In genomic region chr17:2174471-2175293, GRCh38 we compare ENCODE assay signal across 1 cellular context.
A peak's percentile ranks its signal among the peaks of the same experiment; 100 is the strongest.
TF ChIP-seq lines count a peak whose summit lies in the region.

No MANE protein-coding gene starts in this region.

TF ChIP-seq in SK-N-SH, 30 proteins besides CTCF, POLR2A, EP300 and RAD21 (continued from another document):
- TF ChIP-seq, protein P1, sequence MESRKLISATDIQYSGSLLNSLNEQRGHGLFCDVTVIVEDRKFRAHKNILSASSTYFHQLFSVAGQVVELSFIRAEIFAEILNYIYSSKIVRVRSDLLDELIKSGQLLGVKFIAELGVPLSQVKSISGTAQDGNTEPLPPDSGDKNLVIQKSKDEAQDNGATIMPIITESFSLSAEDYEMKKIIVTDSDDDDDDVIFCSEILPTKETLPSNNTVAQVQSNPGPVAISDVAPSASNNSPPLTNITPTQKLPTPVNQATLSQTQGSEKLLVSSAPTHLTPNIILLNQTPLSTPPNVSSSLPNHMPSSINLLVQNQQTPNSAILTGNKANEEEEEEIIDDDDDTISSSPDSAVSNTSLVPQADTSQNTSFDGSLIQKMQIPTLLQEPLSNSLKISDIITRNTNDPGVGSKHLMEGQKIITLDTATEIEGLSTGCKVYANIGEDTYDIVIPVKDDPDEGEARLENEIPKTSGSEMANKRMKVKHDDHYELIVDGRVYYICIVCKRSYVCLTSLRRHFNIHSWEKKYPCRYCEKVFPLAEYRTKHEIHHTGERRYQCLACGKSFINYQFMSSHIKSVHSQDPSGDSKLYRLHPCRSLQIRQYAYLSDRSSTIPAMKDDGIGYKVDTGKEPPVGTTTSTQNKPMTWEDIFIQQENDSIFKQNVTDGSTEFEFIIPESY (IDR thresholded peaks at IDR 0.05; ENCODE audit: borderline replicate concordance, low read depth): no peak
- TF ChIP-seq NRF1 (IDR thresholded peaks at IDR 0.05; ENCODE audit: low read depth, low read length) (no peak), TCF12 (IDR thresholded peaks at IDR 0.05) (peak; percentile 4; the same call in 1 of the 2 replicates), FOXM1 (IDR thresholded peaks at IDR 0.05; ENCODE audit: low read depth) (no peak), RCOR1 (IDR thresholded peaks at IDR 0.05; ENCODE audit: low read length) (no peak), CHD2 (IDR thresholded peaks at IDR 0.05; ENCODE audit: low read length, partially characterized antibody) (no peak), RXRA (IDR thresholded peaks at IDR 0.05; ENCODE audit: borderline replicate concordance, low read depth) (peak; percentile 78; the same call in 1 of the 2 replicates), JUND (IDR thresholded peaks at IDR 0.05) (no peak), GATA2 (CRISPR knock-in tag; IDR thresholded peaks at IDR 0.05) (no peak)
- TF ChIP-seq, protein P2, sequence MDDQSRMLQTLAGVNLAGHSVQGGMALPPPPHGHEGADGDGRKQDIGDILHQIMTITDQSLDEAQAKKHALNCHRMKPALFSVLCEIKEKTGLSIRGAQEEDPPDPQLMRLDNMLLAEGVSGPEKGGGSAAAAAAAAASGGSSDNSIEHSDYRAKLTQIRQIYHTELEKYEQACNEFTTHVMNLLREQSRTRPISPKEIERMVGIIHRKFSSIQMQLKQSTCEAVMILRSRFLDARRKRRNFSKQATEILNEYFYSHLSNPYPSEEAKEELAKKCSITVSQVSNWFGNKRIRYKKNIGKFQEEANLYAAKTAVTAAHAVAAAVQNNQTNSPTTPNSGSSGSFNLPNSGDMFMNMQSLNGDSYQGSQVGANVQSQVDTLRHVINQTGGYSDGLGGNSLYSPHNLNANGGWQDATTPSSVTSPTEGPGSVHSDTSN (IDR thresholded peaks at IDR 0.05): 0 out of 2 replicates have a peak, but pooled peaks have one; percentile 20
- TF ChIP-seq, protein P3, sequence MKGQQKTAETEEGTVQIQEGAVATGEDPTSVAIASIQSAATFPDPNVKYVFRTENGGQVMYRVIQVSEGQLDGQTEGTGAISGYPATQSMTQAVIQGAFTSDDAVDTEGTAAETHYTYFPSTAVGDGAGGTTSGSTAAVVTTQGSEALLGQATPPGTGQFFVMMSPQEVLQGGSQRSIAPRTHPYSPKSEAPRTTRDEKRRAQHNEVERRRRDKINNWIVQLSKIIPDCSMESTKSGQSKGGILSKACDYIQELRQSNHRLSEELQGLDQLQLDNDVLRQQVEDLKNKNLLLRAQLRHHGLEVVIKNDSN (IDR thresholded peaks at IDR 0.05; ENCODE audit: borderline replicate concordance, low read depth): no peak
- TF ChIP-seq, protein P4, sequence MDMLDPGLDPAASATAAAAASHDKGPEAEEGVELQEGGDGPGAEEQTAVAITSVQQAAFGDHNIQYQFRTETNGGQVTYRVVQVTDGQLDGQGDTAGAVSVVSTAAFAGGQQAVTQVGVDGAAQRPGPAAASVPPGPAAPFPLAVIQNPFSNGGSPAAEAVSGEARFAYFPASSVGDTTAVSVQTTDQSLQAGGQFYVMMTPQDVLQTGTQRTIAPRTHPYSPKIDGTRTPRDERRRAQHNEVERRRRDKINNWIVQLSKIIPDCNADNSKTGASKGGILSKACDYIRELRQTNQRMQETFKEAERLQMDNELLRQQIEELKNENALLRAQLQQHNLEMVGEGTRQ (IDR thresholded peaks at IDR 0.05; ENCODE audit: borderline replicate concordance, low read depth, low read length): no peak
